Comparison of ENCODE assay signal across 1 cellular context in genomic region chr16:346587-346986, GRCh38.
A peak's percentile ranks its signal among the peaks of the same experiment; 100 is the strongest.
TF ChIP-seq lines count a peak whose summit lies in the region.

No MANE protein-coding gene starts in this region.

TF ChIP-seq in IMR-90, 13 proteins besides CTCF, POLR2A, EP300 and RAD21:
- TF ChIP-seq ELK1 (IDR thresholded peaks at IDR 0.05; ENCODE audit: borderline replicate concordance, low read depth, low read length), result no peak
- TF ChIP-seq FOS (IDR thresholded peaks at IDR 0.05; ENCODE audit: low read depth, low read length), result 0 out of 2 replicates have a peak, but pooled peaks have one; percentile 13
